1 cellular context compared by ENCODE assay signal in the genomic region with DNA sequence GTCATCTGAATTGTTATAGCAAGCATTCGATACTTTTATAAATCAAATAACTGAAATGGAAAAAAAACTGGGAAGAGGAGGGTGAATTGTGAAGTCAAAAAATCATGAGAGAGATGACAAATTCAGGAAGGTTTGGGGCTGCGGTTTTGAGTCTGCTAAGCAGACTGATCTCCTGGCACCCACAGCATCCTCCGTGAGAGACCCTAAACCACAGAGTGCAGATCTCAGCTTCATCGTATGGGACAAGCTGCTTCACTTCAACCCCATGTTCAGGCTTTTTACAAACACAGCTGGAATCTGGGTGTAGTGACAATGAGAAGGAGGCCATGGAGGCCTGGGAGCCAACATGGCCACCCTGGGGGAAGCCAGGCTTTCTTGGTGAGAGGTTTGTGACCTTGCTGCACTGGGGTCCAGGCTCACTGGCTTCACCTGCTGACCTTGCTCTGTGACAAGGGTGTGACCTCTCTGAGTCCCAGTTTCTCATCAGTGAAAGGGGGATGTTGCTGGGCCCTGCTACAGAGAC.
TF ChIP-seq lines count a peak whose summit lies in the region.

No MANE protein-coding gene starts in this region.

TF ChIP-seq in SK-N-SH, 30 proteins besides CTCF, POLR2A, EP300 and RAD21:
- no peak for TF ChIP-seq TEAD4 (IDR thresholded peaks at IDR 0.05; ENCODE audit: borderline replicate concordance, insufficient read depth)
- TF ChIP-seq, protein P1, sequence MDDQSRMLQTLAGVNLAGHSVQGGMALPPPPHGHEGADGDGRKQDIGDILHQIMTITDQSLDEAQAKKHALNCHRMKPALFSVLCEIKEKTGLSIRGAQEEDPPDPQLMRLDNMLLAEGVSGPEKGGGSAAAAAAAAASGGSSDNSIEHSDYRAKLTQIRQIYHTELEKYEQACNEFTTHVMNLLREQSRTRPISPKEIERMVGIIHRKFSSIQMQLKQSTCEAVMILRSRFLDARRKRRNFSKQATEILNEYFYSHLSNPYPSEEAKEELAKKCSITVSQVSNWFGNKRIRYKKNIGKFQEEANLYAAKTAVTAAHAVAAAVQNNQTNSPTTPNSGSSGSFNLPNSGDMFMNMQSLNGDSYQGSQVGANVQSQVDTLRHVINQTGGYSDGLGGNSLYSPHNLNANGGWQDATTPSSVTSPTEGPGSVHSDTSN (IDR thresholded peaks at IDR 0.05) = no peak
- no peak for TF ChIP-seq FOXJ3 (CRISPR knock-in tag; IDR thresholded peaks at IDR 0.05)
- TF ChIP-seq CHD2 (IDR thresholded peaks at IDR 0.05; ENCODE audit: low read length, partially characterized antibody) = no peak
- no peak for TF ChIP-seq SIN3A (IDR thresholded peaks at IDR 0.05; ENCODE audit: borderline replicate concordance, low read depth, low read length)
- TF ChIP-seq GABPA (IDR thresholded peaks at IDR 0.05; ENCODE audit: low read depth) = no peak
- TF ChIP-seq JUND (IDR thresholded peaks at IDR 0.05) = no peak
- no peak for TF ChIP-seq NFIC (IDR thresholded peaks at IDR 0.05; ENCODE audit: borderline replicate concordance)
- TF ChIP-seq NRF1 (IDR thresholded peaks at IDR 0.05; ENCODE audit: low read depth, low read length) = no peak
